Comparison of ENCODE assay signal across 13 cellular contexts in genomic region chr16:56998861-56999260, GRCh38. TPM values are rescaled to one million over a fixed set of nuclear protein-coding genes. Genes with fewer than 3 reads are reported as not detected.
DNase-seq lines count a peak whose midpoint lies in the region; ATAC-seq and TF ChIP-seq lines count a peak whose summit lies in the region.
"Had no signal": no experiment of that assay in that cellular context is flagged by ENCODE, and none has a peak within 500 bp of the region (broad histone marks: within the 10 kb centered on the region; RNA-seq: fewer than 3 reads in every experiment).

No MANE protein-coding gene starts in this region.

- H3K9me3 ChIP-seq in effector memory CD4-positive, alpha-beta T cell (ENCODE audit: control insufficient read depth, low read length), result no peaks in the 10 kb centered on the region

- DNase-seq in CD14-positive monocyte (ENCODE audit: low spot score) (no peak), HFFc6 (no peak), sciatic nerve (ENCODE audit: low spot score) (peak; percentile 31), NCI-H2107 treated with DMSO at 0.1 percent for 48 hours (lab: John Stamatoyannopoulos, UW; ENCODE audit: unreplicated experiment) (no peak), islet precursor cell (no peak)
- DNase-seq in effector memory CD4-positive, alpha-beta T cell, result no peak
- no peak for DNase-seq in stimulated activated CD4-positive, alpha-beta T cell treated with anti-CD3 and anti-CD28 coated beads, Interleukin-2, amount 100 ng/mL, for 48 hours
- DNase-seq: aorta, KG1, NCI-H2029, substantia nigra had no signal

- H3K9me3 Mint-ChIP-seq in CD14-positive monocyte, result no peaks in the 10 kb centered on the region
- no peaks in the 10 kb centered on the region for H3K9me3 Mint-ChIP-seq in HFFc6

- H3K36me3 Mint-ChIP-seq in CD14-positive monocyte (peaks cover 50 to 63% of the 10 kb centered on the region in 2 donors), HFFc6 (ENCODE audit: low read depth) (peaks cover 22% of the 10 kb centered on the region)

- no peaks in the 10 kb centered on the region for H3K27me3 ChIP-seq in effector memory CD4-positive, alpha-beta T cell (replicated peaks; ENCODE audit: control insufficient read depth, insufficient read depth, low read length, poor library complexity, severe bottlenecking)

- H3K27me3 Mint-ChIP-seq in CD14-positive monocyte (ENCODE audit: low read depth in 3 of 3) (no peaks in the 10 kb centered on the region), HFFc6 (ENCODE audit: insufficient read depth) (peaks cover 5% of the 10 kb centered on the region)

- peak overlapping the region; percentile 19 for H3K4me3 ChIP-seq in effector memory CD4-positive, alpha-beta T cell (ENCODE audit: insufficient read depth, low read depth, low read length, poor library complexity, severe bottlenecking)

- intact Hi-C loops in CD14-positive monocyte (cut with micrococcal nuclease), result no loop called here
- intact Hi-C loops in sciatic nerve (cut with DNase I), result no loop called here

- H3K4me1 Mint-ChIP-seq in CD14-positive monocyte, result peaks cover 64% of the 10 kb centered on the region
- peaks cover 47% of the 10 kb centered on the region for H3K4me1 Mint-ChIP-seq in HFFc6 (ENCODE audit: low read depth)

- H3K4me3 Mint-ChIP-seq in CD14-positive monocyte, result no peak overlapping the region
- H3K4me3 Mint-ChIP-seq in HFFc6, result no peak overlapping the region

- H3K36me3 ChIP-seq in effector memory CD4-positive, alpha-beta T cell (ENCODE audit: control insufficient read depth, insufficient read depth, low read length), result peaks cover 13% of the 10 kb centered on the region

- ATAC-seq in sciatic nerve (no peak), HG02840 (IDR thresholded peaks at IDR 0.05; ENCODE audit: low FRiP score, unreplicated experiment) (no peak)

- H3K4me1 ChIP-seq in effector memory CD4-positive, alpha-beta T cell (ENCODE audit: control insufficient read depth, insufficient read depth, low read length, poor library complexity, severe bottlenecking), result peaks cover 75% of the 10 kb centered on the region
- H3K4me1 ChIP-seq: parathyroid adenoma had no signal

- H3K27ac ChIP-seq in effector memory CD4-positive, alpha-beta T cell (ENCODE audit: insufficient read depth, low read length, poor library complexity, severe bottlenecking), result peak overlapping the region; percentile 73
- H3K27ac ChIP-seq: parathyroid adenoma had no signal

- TF ChIP-seq CTCF in CD14-positive monocyte (IDR thresholded peaks at IDR 0.05) (no peak), HFFc6 (IDR thresholded peaks at IDR 0.05) (no peak)

- H3K27ac Mint-ChIP-seq in CD14-positive monocyte (peak overlapping the region in 4 of 7 donors; percentile 32 to 83 (median 71)), HFFc6 (peak overlapping the region; percentile 99)

RNA-seq across cellular contexts. Expression of gene NLRC5, which starts 9.5 kb away (rescaled TPM):
- 10 to 100 TPM; 10.3 to 21.6 TPM for polyA plus RNA-seq in CD14-positive monocyte
- 10 to 100 TPM; 18.2 to 26.2 (median 21.7) TPM for total RNA-seq in HFFc6 (2021; fragmentation: NEBNext Ultra II Directional; extraction: Animal tissue kit (Norgen Biotek cat#: 25700))
- total RNA-seq in sciatic nerve, result 60.1 TPM

RNA-seq across cellular contexts. Expression of gene CETP, which starts 37.1 kb away (rescaled TPM):
- polyA plus RNA-seq in CD14-positive monocyte, result 1 to 10 TPM; 1.3 to 2.1 TPM
- not detected for total RNA-seq in HFFc6 (2021; fragmentation: NEBNext Ultra II Directional; extraction: Animal tissue kit (Norgen Biotek cat#: 25700))
- total RNA-seq in sciatic nerve, result 8.2 TPM
- polyA plus RNA-seq: aorta had no signal
